In the genomic region with DNA sequence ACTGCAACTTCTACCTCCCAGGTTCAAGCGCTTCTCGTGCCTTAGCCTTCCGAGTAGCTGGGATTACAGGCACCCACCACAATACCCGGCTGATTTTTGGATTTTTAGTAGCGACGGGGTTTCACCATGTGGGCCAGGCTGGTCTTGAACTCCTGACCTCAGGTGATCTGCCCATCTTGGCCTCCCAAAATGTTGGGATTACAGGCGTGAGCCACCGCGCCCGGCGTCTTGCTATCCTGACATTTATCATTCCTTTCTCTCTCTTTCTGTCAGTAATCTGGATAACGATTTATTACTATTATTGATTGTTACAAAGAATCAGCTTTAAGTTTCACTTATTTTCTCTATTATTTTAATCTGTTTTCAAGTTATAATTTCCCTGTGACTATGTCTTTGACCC, we compare ENCODE assay signal across 32 cellular contexts.
"Had no signal": no experiment of that assay in that cellular context is flagged by ENCODE, and none has a peak within 500 bp of the region (broad histone marks: within the 10 kb centered on the region; RNA-seq: fewer than 3 reads in every experiment).

No MANE protein-coding gene starts in this region.

- H3K4me3 ChIP-seq: adrenal gland, ascending aorta, body of pancreas, breast epithelium, cardiac muscle cell had no signal

- H3K36me3 ChIP-seq: adrenal gland, ascending aorta, brain microvascular endothelial cell, breast epithelium, cardiac muscle cell had no signal

- DNase-seq: activated effector memory CD4-positive, alpha-beta T cell treated with anti-CD3 and anti-CD28 coated beads, Interleukin-2, amount 50 U/mL, for 16 hours; activated effector memory CD4-positive, alpha-beta T cell treated with Interleukin-2 at 50 U/mL for 16 hours; activated gamma-delta T cell; activated gamma-delta T cell treated with Interleukin-2 at 50 U/mL for 16 hours; activated naive CD4-positive, alpha-beta T cell; activated naive CD4-positive, alpha-beta T cell treated with anti-CD3 and anti-CD28 coated beads for 36 hours; activated naive CD4-positive, alpha-beta T cell treated with anti-CD3 and anti-CD28 coated beads, Interleukin-2, amount 10 ng/mL, durations not matched to agents 7 days and 5 days; activated naive CD4-positive, alpha-beta T cell treated with anti-CD3 and anti-CD28 coated beads, Interleukin-2, amount 50 U/mL, for 16 hours; activated naive CD4-positive, alpha-beta T cell treated with Interleukin-2 at 50 U/mL for 16 hours; activated naive CD8-positive, alpha-beta T cell treated with anti-CD3 and anti-CD28 coated beads for 36 hours; activated naive CD8-positive, alpha-beta T cell treated with anti-CD3 and anti-CD28 coated beads, Interleukin-2, amount 10 ng/mL, durations not matched to agents 7 days and 5 days; activated naive CD8-positive, alpha-beta T cell treated with anti-CD3 and anti-CD28 coated beads, Interleukin-2, amount 50 U/mL, for 24 hours; activated T-cell treated with anti-CD3 and anti-CD28 coated beads, Interleukin-2, amount 50 U/mL, for 1 hour; activated T-cell treated with anti-CD3 and anti-CD28 coated beads, Interleukin-2, amount 50 U/mL, for 24 hours; activated T-cell treated with anti-CD3 and anti-CD28 coated beads, Interleukin-2, amount 50 U/mL, for 4 hours; activated T-cell treated with anti-CD3 and anti-CD28 coated beads, Interleukin-2, amount 50 U/mL, for 48 hours; activated T-cell treated with anti-CD3 and anti-CD28 coated beads, Interleukin-2, amount 50 U/mL, for 72 hours; adrenal gland; amniotic stem cell; amygdala; anterior cingulate cortex; aorta; body of pancreas; brain microvascular endothelial cell; caudate nucleus; central memory CD4-positive, alpha-beta T cell; cerebellar nuclear complex had no signal

- ATAC-seq: activated naive CD4-positive, alpha-beta T cell treated with anti-CD3 and anti-CD28 coated beads, Interleukin-2, amount 50 U/mL, for 72 hours; activated naive CD8-positive, alpha-beta T cell treated with anti-CD3 and anti-CD28 coated beads, Interleukin-2, amount 50 U/mL, for 24 hours; activated T-cell treated with anti-CD3 and anti-CD28 coated beads, Interleukin-2, amount 50 U/mL, for 4 hours; activated T-cell treated with anti-CD3 and anti-CD28 coated beads, Interleukin-2, amount 50 U/mL, for 72 hours; activated T-helper 17 cell treated with anti-CD3 and anti-CD28 coated beads, Interleukin-2, amount 50 U/mL, for 72 hours; body of pancreas had no signal

- H3K9me3 ChIP-seq: adrenal gland, ascending aorta, body of pancreas had no signal

- H3K27ac ChIP-seq: adrenal gland, ascending aorta, body of pancreas, brain microvascular endothelial cell, breast epithelium, cardiac muscle cell had no signal

- H3K27me3 ChIP-seq: adrenal gland, ascending aorta, body of pancreas, brain microvascular endothelial cell, breast epithelium, cardiac muscle cell had no signal

- H3K4me1 ChIP-seq: adrenal gland, ascending aorta, breast epithelium had no signal
